In genomic region chr12:132741620-132742019, GRCh38 we compare ENCODE assay signal across 1 cellular context.
TF ChIP-seq lines count a peak whose summit lies in the region.

No MANE protein-coding gene starts in this region.

TF ChIP-seq in K562, 482 proteins besides CTCF, POLR2A, EP300 and RAD21:
- TF ChIP-seq NR2F6 (CRISPR knock-in tag; IDR thresholded peaks at IDR 0.05): no peak
- TF ChIP-seq SLC30A9 (CRISPR knock-in tag; IDR thresholded peaks at IDR 0.05): no peak
- no peak for TF ChIP-seq KAT8 (IDR thresholded peaks at IDR 0.05; ENCODE audit: low read depth)
- no peak for TF ChIP-seq JUNB (CRISPR knock-in tag; conservative IDR thresholded peaks at IDR 0.05)
- no peak for TF ChIP-seq ZNF277 (CRISPR knock-in tag; IDR thresholded peaks at IDR 0.05; ENCODE audit: borderline replicate concordance)
- TF ChIP-seq TEAD4 (IDR thresholded peaks at IDR 0.05; ENCODE audit: low read length): no peak
- TF ChIP-seq TEAD4 (CRISPR knock-in tag; IDR thresholded peaks at IDR 0.05; ENCODE audit: borderline replicate concordance): no peak
- TF ChIP-seq RFX1 (IDR thresholded peaks at IDR 0.05): no peak
- TF ChIP-seq BMI1 (IDR thresholded peaks at IDR 0.05; ENCODE audit: low read length): no peak
- TF ChIP-seq MTA1 (IDR thresholded peaks at IDR 0.05; ENCODE audit: borderline replicate concordance): no peak
- TF ChIP-seq RBM39 (optimal IDR thresholded peaks at IDR 0.05; ENCODE audit: low read depth, low read length): no peak
- no peak for TF ChIP-seq ZBTB12 (CRISPR knock-in tag; IDR thresholded peaks at IDR 0.05)
- TF ChIP-seq TEAD1 (CRISPR knock-in tag; IDR thresholded peaks at IDR 0.05): no peak
- TF ChIP-seq E2F3 (CRISPR knock-in tag; IDR thresholded peaks at IDR 0.05): no peak
